In genomic region chr6:1524040-1524480, GRCh38 we compare ENCODE assay signal across 8 cellular contexts.
DNase-seq lines count a peak whose midpoint lies in the region; ATAC-seq and TF ChIP-seq lines count a peak whose summit lies in the region.

No MANE protein-coding gene starts in this region.

- no peak overlapping the region for H3K27ac ChIP-seq in mammary epithelial cell (ENCODE audit: insufficient read depth, low read depth, low read length)

- no peaks in the 10 kb centered on the region for H3K36me3 ChIP-seq in mammary epithelial cell (ENCODE audit: insufficient read depth, low read length)

- dilution Hi-C loops in mammary epithelial cell (cut with HindIII; ENCODE audit: low sequenced_read_pairs), result no loop called here

- no peaks in the 10 kb centered on the region for H3K79me2 ChIP-seq in mammary epithelial cell (ENCODE audit: insufficient read depth, low read length)

- TF ChIP-seq CTCF in GM13977 (IDR thresholded peaks at IDR 0.05; ENCODE audit: extremely low read depth, insufficient read depth, missing control alignments) (peak; percentile 65), mammary epithelial cell (conservative IDR thresholded peaks at IDR 0.05 in 1 of 2, IDR thresholded peaks at IDR 0.05 in 1 of 2; ENCODE audit: extremely low read depth in 1 of 2, insufficient read depth in 1 of 2, low read depth in 1 of 2, low read length in 2 of 2) (peak; percentile 34 to 67)

- no peak overlapping the region for H3K4me3 ChIP-seq in mammary epithelial cell (replicated peaks in 1 of 3; ENCODE audit: insufficient read depth in 1 of 3, low read depth in 2 of 3, low read length in 3 of 3)

- H4K20me1 ChIP-seq in mammary epithelial cell (ENCODE audit: insufficient read depth, low read length), result no peaks in the 10 kb centered on the region

- BruUV-seq in mammary epithelial cell (replicated peaks; lab: Mats Ljungman, UMichigan), result no TSS peak

- H3K4me2 ChIP-seq in mammary epithelial cell (ENCODE audit: insufficient read depth, low read depth, low read length), result peak overlapping the region; percentile 54

- no peak for ATAC-seq in GM19023 (IDR thresholded peaks at IDR 0.05; ENCODE audit: unreplicated experiment)

- H2AFZ ChIP-seq in mammary epithelial cell (ENCODE audit: low read depth, low read length), result peak overlapping the region; percentile 57

- intact Hi-C loops in mammary epithelial cell (cut with micrococcal nuclease), result no loop called here

- DNase-seq in GM13977 (ENCODE audit: low spot score) (peak; percentile 78), mammary epithelial cell (peak; percentile 64), islet precursor cell (peak; percentile 80), 8988T (no peak), DMS153 (lab: John Stamatoyannopoulos, UW) (no peak)
- peak; percentile 51 for DNase-seq in activated CD4-positive, CD25-positive, alpha-beta regulatory T cell treated with anti-CD3 and anti-CD28 coated beads, Interleukin-2, amount 50 U/mL, for 16 hours (ENCODE audit: low read depth, low spot score)
- peak; percentile 80 for DNase-seq in stimulated activated CD4-positive, alpha-beta T cell treated with anti-CD3 and anti-CD28 coated beads, Interleukin-1b, Interleukin-23, amount 100 ng/mL, for 48 hours

- H3K9me3 ChIP-seq in mammary epithelial cell (replicated peaks; ENCODE audit: insufficient read depth, low read length), result no peaks in the 10 kb centered on the region

- WGBS in mammary epithelial cell (ENCODE audit: low coverage, missing lambda C conversion rate), result 27% methylated on average over 28 of the region's 37 CpGs

- CTCF ChIA-PET in mammary epithelial cell (lab: Charles Lee; ENCODE audit: low non-redundant PET), result interaction anchor here (0.7 kb wide), 1 partner anchor 42 kb away, joined by 5 read pairs; no protein-coding TSS in a partner anchor

- no peak overlapping the region for H3K9ac ChIP-seq in mammary epithelial cell (ENCODE audit: insufficient read depth, low read length)

- in situ Hi-C loops in GM13977 (cut with MboI; ENCODE audit: low pct_unique_long_range_greater_than_20kb, low sequenced_read_pairs, unreplicated experiment), result no loop called here
- in situ Hi-C loops in mammary epithelial cell (cut with MboI; ENCODE audit: low sequenced_read_pairs in 2 of 2), result no loop called here

- no peaks in the 10 kb centered on the region for H3K27me3 ChIP-seq in mammary epithelial cell (ENCODE audit: insufficient read depth, low read length)

- H3K4me1 ChIP-seq in mammary epithelial cell (ENCODE audit: insufficient read depth, low read length), result peaks cover 12% of the 10 kb centered on the region

Comparison
In these comparisons a context has a peak if more than half of its experiments do, and no peak if none do; other contexts are left out.
1. DNase-seq: peak in GM13977 (single experiment), activated CD4-positive, CD25-positive, alpha-beta regulatory T cell treated with anti-CD3 and anti-CD28 coated beads, Interleukin-2, amount 50 U/mL, for 16 hours (single experiment), mammary epithelial cell (single experiment), islet precursor cell (single experiment) and stimulated activated CD4-positive, alpha-beta T cell treated with anti-CD3 and anti-CD28 coated beads, Interleukin-1b, Interleukin-23, amount 100 ng/mL, for 48 hours (single experiment); none in 8988T (single experiment) and DMS153 (single experiment).